Comparison of ENCODE assay signal across 24 cellular contexts in the genomic region with DNA sequence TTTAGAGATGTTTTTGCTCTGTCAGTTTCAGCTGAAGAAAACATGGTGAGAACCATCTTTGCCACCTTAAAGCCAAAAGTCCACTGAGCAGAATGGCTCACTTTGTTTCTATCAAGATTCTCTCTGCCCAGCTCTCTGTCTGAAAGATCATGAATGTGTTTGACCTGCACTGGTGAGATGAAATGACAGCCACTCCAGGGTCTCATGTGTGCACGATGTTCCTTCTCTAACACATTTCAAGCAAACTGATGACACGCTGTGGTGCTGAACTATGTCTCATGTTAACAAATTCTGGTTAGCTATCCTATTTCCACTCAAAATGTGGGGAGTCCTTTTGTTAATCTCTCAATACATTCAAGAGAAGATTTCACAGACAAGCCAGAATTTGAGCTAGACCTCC.
"Had no signal": no experiment of that assay in that cellular context is flagged by ENCODE, and none has a peak within 500 bp of the region (broad histone marks: within the 10 kb centered on the region; RNA-seq: fewer than 3 reads in every experiment).

No MANE protein-coding gene starts in this region.

- H3K9ac ChIP-seq: KMS-11 had no signal

- H3K4me2 ChIP-seq: KMS-11 had no signal

- ATAC-seq: activated naive CD8-positive, alpha-beta T cell treated with anti-CD3 and anti-CD28 coated beads, Interleukin-2, amount 50 U/mL, for 24 hours; activated T-cell treated with anti-CD3 and anti-CD28 coated beads, Interleukin-2, amount 50 U/mL, for 4 hours had no signal

- DNase-seq: activated B cell treated with CpG ODN at 0.5 μM for 24 hours; activated CD4-positive, alpha-beta memory T cell treated with anti-CD3 and anti-CD28 coated beads for 36 hours; activated CD4-positive, alpha-beta T cell treated with anti-CD3 and anti-CD28 coated beads for 4 hours; activated CD4-positive, alpha-beta T cell treated with anti-CD3 and anti-CD28 coated beads, Interleukin-2, amount 50 U/mL, for 1 hour; activated CD4-positive, CD25-positive, alpha-beta regulatory T cell treated with anti-CD3 and anti-CD28 coated beads, Interleukin-2, amount 50 U/mL, for 72 hours; activated CD8-positive, alpha-beta memory T cell treated with anti-CD3 and anti-CD28 coated beads, Interleukin-2, amount 50 U/mL, for 4 hours; activated effector memory CD4-positive, alpha-beta T cell treated with Interleukin-2 at 50 U/mL for 16 hours; activated naive CD4-positive, alpha-beta T cell treated with anti-CD3 and anti-CD28 coated beads, Interleukin-2, amount 10 ng/mL, durations not matched to agents 7 days and 5 days; activated naive CD8-positive, alpha-beta T cell treated with anti-CD3 and anti-CD28 coated beads, Interleukin-2, amount 50 U/mL, for 24 hours; activated T-cell treated with anti-CD3 and anti-CD28 coated beads for 4 hours; activated T-cell treated with anti-CD3 and anti-CD28 coated beads, Interleukin-2, amount 50 U/mL, for 4 hours; aorta; NCI-H1436; NCI-H1694; NCI-H1930; NCI-H2081 treated with DMSO at 0.1 percent for 48 hours; NCI-H446 treated with DMSO at 0.1 percent for 48 hours; NCI-H524 treated with DMSO at 0.1 percent for 48 hours; Right ventricle myocardium superior; T-helper 1 cell; T-helper 2 cell; T-helper 9 cell had no signal

- H3K27ac ChIP-seq: KMS-11, VCaP had no signal
